Comparison of ENCODE assay signal across 26 cellular contexts in the genomic region with DNA sequence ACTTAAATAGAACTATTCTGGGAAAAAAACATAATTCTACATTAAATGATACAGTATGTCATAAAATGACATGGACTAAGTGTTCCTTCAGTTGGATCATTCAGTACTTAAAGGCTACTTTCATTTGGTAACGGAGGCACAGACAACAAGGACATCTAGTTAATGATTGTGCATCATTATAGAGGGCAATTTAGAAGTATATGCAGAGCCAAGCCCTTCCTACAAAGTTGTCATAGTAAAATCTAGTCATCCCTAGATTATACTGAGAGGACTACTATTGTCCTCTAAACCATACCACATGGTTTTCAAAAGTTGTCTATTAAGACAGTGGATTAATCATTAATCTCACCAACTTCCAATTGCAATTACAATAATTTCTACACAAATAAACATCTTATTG.
"Had no signal": no experiment of that assay in that cellular context is flagged by ENCODE, and none has a peak within 500 bp of the region (broad histone marks: within the 10 kb centered on the region; RNA-seq: fewer than 3 reads in every experiment).

No MANE protein-coding gene starts in this region.

- H3K4me3 ChIP-seq: ascending aorta, cardiac muscle cell, K562, SJSA1 had no signal

- ATAC-seq: activated CD4-positive, alpha-beta T cell treated with anti-CD3 and anti-CD28 coated beads for 36 hours; activated CD4-positive, CD25-positive, alpha-beta regulatory T cell treated with anti-CD3 and anti-CD28 coated beads, Interleukin-2, amount 50 U/mL, for 24 hours; activated CD8-positive, alpha-beta T cell treated with anti-CD3 and anti-CD28 coated beads, Interleukin-2, amount 10 ng/mL, durations not matched to agents 7 days and 5 days; K562; Panc1; WTC11 had no signal

- FAIRE-seq: K562 had no signal

- H3K27ac ChIP-seq: ascending aorta, cardiac muscle cell, SJSA1 had no signal

- H3K27me3 ChIP-seq: ascending aorta, cardiac muscle cell, SJSA1 had no signal

- H3K4me1 ChIP-seq: ascending aorta, SJSA1 had no signal

- DNase-seq: activated CD4-positive, alpha-beta T cell treated with anti-CD3 and anti-CD28 coated beads for 36 hours; activated CD4-positive, alpha-beta T cell treated with anti-CD3 and anti-CD28 coated beads, Interleukin-2, amount 10 ng/mL, durations not matched to agents 7 days and 5 days; activated CD4-positive, alpha-beta T cell treated with anti-CD3 and anti-CD28 coated beads, Interleukin-2, amount 50 U/mL, for 48 hours; activated CD8-positive, alpha-beta T cell treated with anti-CD3 and anti-CD28 coated beads, Interleukin-2, amount 10 ng/mL, durations not matched to agents 7 days and 5 days; activated gamma-delta T cell; activated naive CD4-positive, alpha-beta T cell treated with Interleukin-2 at 50 U/mL for 16 hours; activated naive CD8-positive, alpha-beta T cell treated with anti-CD3 and anti-CD28 coated beads, Interleukin-2, amount 10 ng/mL, durations not matched to agents 7 days and 5 days; activated T-cell treated with anti-CD3 and anti-CD28 coated beads, Interleukin-2, amount 50 U/mL, for 24 hours; amygdala; NCI-H1105; NCI-H1417 treated with DMSO at 0.1 percent for 48 hours; NCI-H187 treated with DMSO at 0.1 percent for 48 hours; NCI-H2081; NCI-H2171 treated with DMSO at 0.1 percent for 48 hours; NCI-H226; NCI-H446 treated with DMSO at 0.1 percent for 48 hours; NCI-H524; SHP77 treated with DMSO at 0.1 percent for 48 hours; SK-N-SH had no signal

- H3K9me3 ChIP-seq: ascending aorta, SJSA1, SK-N-SH had no signal

- H3K36me3 ChIP-seq: ascending aorta, cardiac muscle cell, SJSA1 had no signal

- H3K9ac ChIP-seq: SK-N-SH had no signal
